1 cellular context compared by ENCODE assay signal in the genomic region with DNA sequence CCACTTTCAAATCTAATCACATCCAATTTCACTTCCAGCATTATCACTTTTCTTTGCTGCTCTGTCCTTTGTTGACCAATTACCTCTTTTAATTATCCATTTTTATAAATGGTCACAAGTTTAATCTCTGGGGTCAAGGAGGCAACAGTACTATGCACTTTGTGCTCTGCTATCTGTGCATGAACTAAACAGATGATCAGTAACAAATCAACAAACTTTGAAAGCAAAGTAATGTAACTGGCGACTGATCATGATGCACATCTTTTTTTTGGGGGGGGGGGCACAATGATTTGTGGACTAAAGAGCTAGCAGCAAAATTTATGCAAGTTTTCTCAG.
TF ChIP-seq lines count a peak whose summit lies in the region.

No MANE protein-coding gene starts in this region.

TF ChIP-seq in HepG2, 621 proteins besides CTCF, POLR2A, EP300 and RAD21 (continues in another document):
- TF ChIP-seq, protein P1, sequence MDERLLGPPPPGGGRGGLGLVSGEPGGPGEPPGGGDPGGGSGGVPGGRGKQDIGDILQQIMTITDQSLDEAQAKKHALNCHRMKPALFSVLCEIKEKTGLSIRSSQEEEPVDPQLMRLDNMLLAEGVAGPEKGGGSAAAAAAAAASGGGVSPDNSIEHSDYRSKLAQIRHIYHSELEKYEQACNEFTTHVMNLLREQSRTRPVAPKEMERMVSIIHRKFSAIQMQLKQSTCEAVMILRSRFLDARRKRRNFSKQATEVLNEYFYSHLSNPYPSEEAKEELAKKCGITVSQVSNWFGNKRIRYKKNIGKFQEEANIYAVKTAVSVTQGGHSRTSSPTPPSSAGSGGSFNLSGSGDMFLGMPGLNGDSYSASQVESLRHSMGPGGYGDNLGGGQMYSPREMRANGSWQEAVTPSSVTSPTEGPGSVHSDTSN (CRISPR knock-in tag; IDR thresholded peaks at IDR 0.05): no peak
- TF ChIP-seq ZNF18 (CRISPR knock-in tag; IDR thresholded peaks at IDR 0.05; ENCODE audit: insufficient replicate concordance) (no peak), SAP130 (CRISPR knock-in tag; IDR thresholded peaks at IDR 0.05; ENCODE audit: low read depth) (peak; percentile 25; the same call in 1 of the 2 replicates), ONECUT2 (CRISPR knock-in tag; IDR thresholded peaks at IDR 0.05) (no peak), AFF4 (CRISPR knock-in tag; IDR thresholded peaks at IDR 0.05) (no peak), TIGD3 (CRISPR knock-in tag; IDR thresholded peaks at IDR 0.05; ENCODE audit: borderline replicate concordance) (no peak), ZNF780A (CRISPR knock-in tag; IDR thresholded peaks at IDR 0.05) (no peak), CREB1 (IDR thresholded peaks at IDR 0.05) (no peak), CREB1 (CRISPR knock-in tag; IDR thresholded peaks at IDR 0.05) (0 out of 2 replicates have a peak, but pooled peaks have one; percentile 2), ARID2 (CRISPR knock-in tag; IDR thresholded peaks at IDR 0.05; ENCODE audit: borderline replicate concordance) (no peak), EED (CRISPR knock-in tag; IDR thresholded peaks at IDR 0.05) (no peak), RBM22 (optimal IDR thresholded peaks at IDR 0.05; ENCODE audit: low read length) (no peak), HNF4A (CRISPR knock-in tag; IDR thresholded peaks at IDR 0.05) (peak; percentile 65), ATF1 (CRISPR knock-in tag; IDR thresholded peaks at IDR 0.05) (no peak), FLYWCH1 (CRISPR knock-in tag; IDR thresholded peaks at IDR 0.05) (no peak), RARA (CRISPR knock-in tag; IDR thresholded peaks at IDR 0.05) (peak; percentile 69), PAF1 (CRISPR knock-in tag; IDR thresholded peaks at IDR 0.05) (no peak), RXRA (CRISPR knock-in tag; IDR thresholded peaks at IDR 0.05) (no peak), MLX (CRISPR knock-in tag; IDR thresholded peaks at IDR 0.05) (peak; percentile 94), ZNF777 (CRISPR knock-in tag; IDR thresholded peaks at IDR 0.05) (no peak), FOXO1 (CRISPR knock-in tag; IDR thresholded peaks at IDR 0.05) (no peak), MBNL3 (CRISPR knock-in tag; conservative IDR thresholded peaks at IDR 0.05) (no peak), SOX13 (IDR thresholded peaks at IDR 0.05) (no peak), SOX13 (CRISPR knock-in tag; conservative IDR thresholded peaks at IDR 0.05 in 1 of 2, IDR thresholded peaks at IDR 0.05 in 1 of 2) (no peak), ZNF543 (CRISPR knock-in tag; IDR thresholded peaks at IDR 0.05) (no peak), USF2 (IDR thresholded peaks at IDR 0.05; ENCODE audit: low read depth, low read length) (no peak), USF2 (CRISPR knock-in tag; IDR thresholded peaks at IDR 0.05; ENCODE audit: borderline replicate concordance) (no peak), RFXANK (CRISPR knock-in tag; IDR thresholded peaks at IDR 0.05) (no peak), ZNF7 (CRISPR knock-in tag; IDR thresholded peaks at IDR 0.05) (no peak), KLF6 (CRISPR knock-in tag; IDR thresholded peaks at IDR 0.05) (no peak)
- TF ChIP-seq, protein P2, sequence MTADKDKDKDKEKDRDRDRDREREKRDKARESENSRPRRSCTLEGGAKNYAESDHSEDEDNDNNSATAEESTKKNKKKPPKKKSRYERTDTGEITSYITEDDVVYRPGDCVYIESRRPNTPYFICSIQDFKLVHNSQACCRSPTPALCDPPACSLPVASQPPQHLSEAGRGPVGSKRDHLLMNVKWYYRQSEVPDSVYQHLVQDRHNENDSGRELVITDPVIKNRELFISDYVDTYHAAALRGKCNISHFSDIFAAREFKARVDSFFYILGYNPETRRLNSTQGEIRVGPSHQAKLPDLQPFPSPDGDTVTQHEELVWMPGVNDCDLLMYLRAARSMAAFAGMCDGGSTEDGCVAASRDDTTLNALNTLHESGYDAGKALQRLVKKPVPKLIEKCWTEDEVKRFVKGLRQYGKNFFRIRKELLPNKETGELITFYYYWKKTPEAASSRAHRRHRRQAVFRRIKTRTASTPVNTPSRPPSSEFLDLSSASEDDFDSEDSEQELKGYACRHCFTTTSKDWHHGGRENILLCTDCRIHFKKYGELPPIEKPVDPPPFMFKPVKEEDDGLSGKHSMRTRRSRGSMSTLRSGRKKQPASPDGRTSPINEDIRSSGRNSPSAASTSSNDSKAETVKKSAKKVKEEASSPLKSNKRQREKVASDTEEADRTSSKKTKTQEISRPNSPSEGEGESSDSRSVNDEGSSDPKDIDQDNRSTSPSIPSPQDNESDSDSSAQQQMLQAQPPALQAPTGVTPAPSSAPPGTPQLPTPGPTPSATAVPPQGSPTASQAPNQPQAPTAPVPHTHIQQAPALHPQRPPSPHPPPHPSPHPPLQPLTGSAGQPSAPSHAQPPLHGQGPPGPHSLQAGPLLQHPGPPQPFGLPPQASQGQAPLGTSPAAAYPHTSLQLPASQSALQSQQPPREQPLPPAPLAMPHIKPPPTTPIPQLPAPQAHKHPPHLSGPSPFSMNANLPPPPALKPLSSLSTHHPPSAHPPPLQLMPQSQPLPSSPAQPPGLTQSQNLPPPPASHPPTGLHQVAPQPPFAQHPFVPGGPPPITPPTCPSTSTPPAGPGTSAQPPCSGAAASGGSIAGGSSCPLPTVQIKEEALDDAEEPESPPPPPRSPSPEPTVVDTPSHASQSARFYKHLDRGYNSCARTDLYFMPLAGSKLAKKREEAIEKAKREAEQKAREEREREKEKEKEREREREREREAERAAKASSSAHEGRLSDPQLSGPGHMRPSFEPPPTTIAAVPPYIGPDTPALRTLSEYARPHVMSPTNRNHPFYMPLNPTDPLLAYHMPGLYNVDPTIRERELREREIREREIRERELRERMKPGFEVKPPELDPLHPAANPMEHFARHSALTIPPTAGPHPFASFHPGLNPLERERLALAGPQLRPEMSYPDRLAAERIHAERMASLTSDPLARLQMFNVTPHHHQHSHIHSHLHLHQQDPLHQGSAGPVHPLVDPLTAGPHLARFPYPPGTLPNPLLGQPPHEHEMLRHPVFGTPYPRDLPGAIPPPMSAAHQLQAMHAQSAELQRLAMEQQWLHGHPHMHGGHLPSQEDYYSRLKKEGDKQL (CRISPR knock-in tag; IDR thresholded peaks at IDR 0.05; ENCODE audit: low read depth): no peak
- TF ChIP-seq, protein P3, sequence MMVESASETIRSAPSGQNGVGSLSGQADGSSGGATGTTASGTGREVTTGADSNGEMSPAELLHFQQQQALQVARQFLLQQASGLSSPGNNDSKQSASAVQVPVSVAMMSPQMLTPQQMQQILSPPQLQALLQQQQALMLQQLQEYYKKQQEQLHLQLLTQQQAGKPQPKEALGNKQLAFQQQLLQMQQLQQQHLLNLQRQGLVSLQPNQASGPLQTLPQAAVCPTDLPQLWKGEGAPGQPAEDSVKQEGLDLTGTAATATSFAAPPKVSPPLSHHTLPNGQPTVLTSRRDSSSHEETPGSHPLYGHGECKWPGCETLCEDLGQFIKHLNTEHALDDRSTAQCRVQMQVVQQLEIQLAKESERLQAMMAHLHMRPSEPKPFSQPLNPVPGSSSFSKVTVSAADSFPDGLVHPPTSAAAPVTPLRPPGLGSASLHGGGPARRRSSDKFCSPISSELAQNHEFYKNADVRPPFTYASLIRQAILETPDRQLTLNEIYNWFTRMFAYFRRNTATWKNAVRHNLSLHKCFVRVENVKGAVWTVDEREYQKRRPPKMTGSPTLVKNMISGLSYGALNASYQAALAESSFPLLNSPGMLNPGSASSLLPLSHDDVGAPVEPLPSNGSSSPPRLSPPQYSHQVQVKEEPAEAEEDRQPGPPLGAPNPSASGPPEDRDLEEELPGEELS (CRISPR knock-in tag; IDR thresholded peaks at IDR 0.05): 0 out of 2 replicates have a peak, but pooled peaks have one; percentile 16
- TF ChIP-seq, protein P4, sequence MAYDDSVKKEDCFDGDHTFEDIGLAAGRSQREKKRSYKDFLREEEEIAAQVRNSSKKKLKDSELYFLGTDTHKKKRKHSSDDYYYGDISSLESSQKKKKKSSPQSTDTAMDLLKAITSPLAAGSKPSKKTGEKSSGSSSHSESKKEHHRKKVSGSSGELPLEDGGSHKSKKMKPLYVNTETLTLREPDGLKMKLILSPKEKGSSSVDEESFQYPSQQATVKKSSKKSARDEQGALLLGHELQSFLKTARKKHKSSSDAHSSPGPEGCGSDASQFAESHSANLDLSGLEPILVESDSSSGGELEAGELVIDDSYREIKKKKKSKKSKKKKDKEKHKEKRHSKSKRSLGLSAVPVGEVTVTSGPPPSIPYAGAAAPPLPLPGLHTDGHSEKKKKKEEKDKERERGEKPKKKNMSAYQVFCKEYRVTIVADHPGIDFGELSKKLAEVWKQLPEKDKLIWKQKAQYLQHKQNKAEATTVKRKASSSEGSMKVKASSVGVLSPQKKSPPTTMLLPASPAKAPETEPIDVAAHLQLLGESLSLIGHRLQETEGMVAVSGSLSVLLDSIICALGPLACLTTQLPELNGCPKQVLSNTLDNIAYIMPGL (CRISPR knock-in tag; IDR thresholded peaks at IDR 0.05; ENCODE audit: borderline replicate concordance in 1 of 2, low read depth in 1 of 2): no peak
- TF ChIP-seq, protein P5, sequence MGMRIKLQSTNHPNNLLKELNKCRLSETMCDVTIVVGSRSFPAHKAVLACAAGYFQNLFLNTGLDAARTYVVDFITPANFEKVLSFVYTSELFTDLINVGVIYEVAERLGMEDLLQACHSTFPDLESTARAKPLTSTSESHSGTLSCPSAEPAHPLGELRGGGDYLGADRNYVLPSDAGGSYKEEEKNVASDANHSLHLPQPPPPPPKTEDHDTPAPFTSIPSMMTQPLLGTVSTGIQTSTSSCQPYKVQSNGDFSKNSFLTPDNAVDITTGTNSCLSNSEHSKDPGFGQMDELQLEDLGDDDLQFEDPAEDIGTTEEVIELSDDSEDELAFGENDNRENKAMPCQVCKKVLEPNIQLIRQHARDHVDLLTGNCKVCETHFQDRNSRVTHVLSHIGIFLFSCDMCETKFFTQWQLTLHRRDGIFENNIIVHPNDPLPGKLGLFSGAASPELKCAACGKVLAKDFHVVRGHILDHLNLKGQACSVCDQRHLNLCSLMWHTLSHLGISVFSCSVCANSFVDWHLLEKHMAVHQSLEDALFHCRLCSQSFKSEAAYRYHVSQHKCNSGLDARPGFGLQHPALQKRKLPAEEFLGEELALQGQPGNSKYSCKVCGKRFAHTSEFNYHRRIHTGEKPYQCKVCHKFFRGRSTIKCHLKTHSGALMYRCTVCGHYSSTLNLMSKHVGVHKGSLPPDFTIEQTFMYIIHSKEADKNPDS (CRISPR knock-in tag; IDR thresholded peaks at IDR 0.05): no peak
